In genomic region chrX:117147249-117147648, GRCh38 we compare ENCODE assay signal across 38 cellular contexts.
"Had no signal": no experiment of that assay in that cellular context is flagged by ENCODE, and none has a peak within 500 bp of the region (broad histone marks: within the 10 kb centered on the region; RNA-seq: fewer than 3 reads in every experiment).

No MANE protein-coding gene starts in this region.

- H3K4me3 ChIP-seq: adrenal gland, ascending aorta, body of pancreas, breast epithelium, cardiac muscle cell had no signal

- H3K4me1 Mint-ChIP-seq: activated naive CD4-positive, alpha-beta T cell treated with anti-CD3 and anti-CD28 coated beads, Interleukin-2, amount 10 ng/mL, durations not matched to agents 7 days and 5 days; activated naive CD4-positive, alpha-beta T cell treated with anti-CD3 and anti-CD28 coated beads, Interleukin-2, amount 50 U/mL, for 24 hours; activated naive CD8-positive, alpha-beta T cell treated with anti-CD3 and anti-CD28 coated beads for 36 hours; activated naive CD8-positive, alpha-beta T cell treated with anti-CD3 and anti-CD28 coated beads, Interleukin-2, amount 10 ng/mL, durations not matched to agents 7 days and 5 days; activated naive CD8-positive, alpha-beta T cell treated with anti-CD3 and anti-CD28 coated beads, Interleukin-2, amount 50 U/mL, for 24 hours; activated T-helper 17 cell treated with anti-CD3 and anti-CD28 coated beads, Interleukin-2, amount 50 U/mL, for 72 hours; brain; central memory CD8-positive, alpha-beta T cell had no signal

- H3K27ac Mint-ChIP-seq: activated naive CD4-positive, alpha-beta T cell treated with anti-CD3 and anti-CD28 coated beads for 36 hours; activated naive CD4-positive, alpha-beta T cell treated with anti-CD3 and anti-CD28 coated beads, Interleukin-2, amount 10 ng/mL, durations not matched to agents 7 days and 5 days; activated naive CD4-positive, alpha-beta T cell treated with anti-CD3 and anti-CD28 coated beads, Interleukin-2, amount 50 U/mL, for 24 hours; activated naive CD4-positive, alpha-beta T cell treated with anti-CD3 and anti-CD28 coated beads, Interleukin-2, amount 50 U/mL, for 72 hours; activated naive CD8-positive, alpha-beta T cell; activated naive CD8-positive, alpha-beta T cell treated with anti-CD3 and anti-CD28 coated beads for 36 hours; activated naive CD8-positive, alpha-beta T cell treated with anti-CD3 and anti-CD28 coated beads, Interleukin-2, amount 10 ng/mL, durations not matched to agents 7 days and 5 days; activated naive CD8-positive, alpha-beta T cell treated with anti-CD3 and anti-CD28 coated beads, Interleukin-2, amount 50 U/mL, for 24 hours; activated T-cell treated with anti-CD3 and anti-CD28 coated beads, Interleukin-2, amount 50 U/mL, for 24 hours; activated T-cell treated with anti-CD3 and anti-CD28 coated beads, Interleukin-2, amount 50 U/mL, for 72 hours; activated T-helper 1 cell treated with anti-CD3 and anti-CD28 coated beads, Interleukin-12 subunit alpha, Interleukin-12 subunit beta, Interleukin-2, Interleukin-4 antibody, amounts not matched to agents 30 ng/mL and 10 ng/mL and 1 ng/mL, durations not matched to agents 14 hours and 24 hours and 36 hours; activated T-helper 17 cell treated with anti-CD3 and anti-CD28 coated beads, Interleukin-2, amount 50 U/mL, for 72 hours; activated T-helper 2 cell treated with anti-CD3 and anti-CD28 coated beads, Interferon-gamma antibody, Interleukin-2, Interleukin-4, amounts not matched to agents 10 μg/mL and 5 μg/mL and 100 μg/mL, durations not matched to agents 14 hours and 24 hours and 36 hours; brain had no signal

- H3K4me3 Mint-ChIP-seq: activated naive CD4-positive, alpha-beta T cell treated with anti-CD3 and anti-CD28 coated beads for 36 hours; activated naive CD4-positive, alpha-beta T cell treated with anti-CD3 and anti-CD28 coated beads, Interleukin-2, amount 10 ng/mL, durations not matched to agents 7 days and 5 days; activated naive CD4-positive, alpha-beta T cell treated with anti-CD3 and anti-CD28 coated beads, Interleukin-2, amount 50 U/mL, for 24 hours; activated naive CD8-positive, alpha-beta T cell; activated naive CD8-positive, alpha-beta T cell treated with anti-CD3 and anti-CD28 coated beads for 36 hours; activated naive CD8-positive, alpha-beta T cell treated with anti-CD3 and anti-CD28 coated beads, Interleukin-2, amount 10 ng/mL, durations not matched to agents 7 days and 5 days; activated naive CD8-positive, alpha-beta T cell treated with anti-CD3 and anti-CD28 coated beads, Interleukin-2, amount 50 U/mL, for 24 hours; activated T-cell treated with anti-CD3 and anti-CD28 coated beads, Interleukin-2, amount 50 U/mL, for 24 hours; activated T-cell treated with anti-CD3 and anti-CD28 coated beads, Interleukin-2, amount 50 U/mL, for 4 hours; activated T-cell treated with anti-CD3 and anti-CD28 coated beads, Interleukin-2, amount 50 U/mL, for 72 hours; activated T-helper 1 cell treated with anti-CD3 and anti-CD28 coated beads, Interleukin-12 subunit alpha, Interleukin-12 subunit beta, Interleukin-2, Interleukin-4 antibody, amounts not matched to agents 30 ng/mL and 10 ng/mL and 1 ng/mL, durations not matched to agents 14 hours and 24 hours and 36 hours; activated T-helper 17 cell treated with anti-CD3 and anti-CD28 coated beads, Interleukin-2, amount 50 U/mL, for 72 hours; brain; central memory CD8-positive, alpha-beta T cell had no signal

- DNase-seq: activated effector memory CD4-positive, alpha-beta T cell treated with anti-CD3 and anti-CD28 coated beads, Interleukin-2, amount 50 U/mL, for 16 hours; activated effector memory CD4-positive, alpha-beta T cell treated with Interleukin-2 at 50 U/mL for 16 hours; activated gamma-delta T cell; activated gamma-delta T cell treated with Interleukin-2 at 50 U/mL for 16 hours; activated naive CD4-positive, alpha-beta T cell; activated naive CD4-positive, alpha-beta T cell treated with anti-CD3 and anti-CD28 coated beads for 36 hours; activated naive CD4-positive, alpha-beta T cell treated with anti-CD3 and anti-CD28 coated beads, Interleukin-2, amount 10 ng/mL, durations not matched to agents 7 days and 5 days; activated naive CD4-positive, alpha-beta T cell treated with anti-CD3 and anti-CD28 coated beads, Interleukin-2, amount 50 U/mL, for 16 hours; activated naive CD4-positive, alpha-beta T cell treated with Interleukin-2 at 50 U/mL for 16 hours; activated naive CD8-positive, alpha-beta T cell treated with anti-CD3 and anti-CD28 coated beads for 36 hours; activated naive CD8-positive, alpha-beta T cell treated with anti-CD3 and anti-CD28 coated beads, Interleukin-2, amount 10 ng/mL, durations not matched to agents 7 days and 5 days; activated naive CD8-positive, alpha-beta T cell treated with anti-CD3 and anti-CD28 coated beads, Interleukin-2, amount 50 U/mL, for 24 hours; activated T-cell treated with anti-CD3 and anti-CD28 coated beads, Interleukin-2, amount 50 U/mL, for 24 hours; activated T-cell treated with anti-CD3 and anti-CD28 coated beads, Interleukin-2, amount 50 U/mL, for 4 hours; activated T-cell treated with anti-CD3 and anti-CD28 coated beads, Interleukin-2, amount 50 U/mL, for 48 hours; activated T-cell treated with anti-CD3 and anti-CD28 coated beads, Interleukin-2, amount 50 U/mL, for 72 hours; adrenal gland; amniotic stem cell; amygdala; anterior cingulate cortex; aorta; body of pancreas; brain microvascular endothelial cell; central memory CD4-positive, alpha-beta T cell; cerebellar nuclear complex had no signal

- H3K36me3 ChIP-seq: adrenal gland, ascending aorta, brain microvascular endothelial cell, breast epithelium, cardiac muscle cell had no signal

- H3K4me1 ChIP-seq: adrenal gland, ascending aorta, body of pancreas, breast epithelium had no signal

- H3K9me3 Mint-ChIP-seq: activated naive CD4-positive, alpha-beta T cell treated with anti-CD3 and anti-CD28 coated beads, Interleukin-2, amount 10 ng/mL, durations not matched to agents 7 days and 5 days; activated naive CD4-positive, alpha-beta T cell treated with anti-CD3 and anti-CD28 coated beads, Interleukin-2, amount 50 U/mL, for 24 hours; activated naive CD8-positive, alpha-beta T cell treated with anti-CD3 and anti-CD28 coated beads for 36 hours; activated naive CD8-positive, alpha-beta T cell treated with anti-CD3 and anti-CD28 coated beads, Interleukin-2, amount 10 ng/mL, durations not matched to agents 7 days and 5 days; activated naive CD8-positive, alpha-beta T cell treated with anti-CD3 and anti-CD28 coated beads, Interleukin-2, amount 50 U/mL, for 24 hours; activated T-cell treated with anti-CD3 and anti-CD28 coated beads, Interleukin-2, amount 50 U/mL, for 4 hours; activated T-cell treated with anti-CD3 and anti-CD28 coated beads, Interleukin-2, amount 50 U/mL, for 72 hours; activated T-helper 1 cell treated with anti-CD3 and anti-CD28 coated beads, Interleukin-12 subunit alpha, Interleukin-12 subunit beta, Interleukin-2, Interleukin-4 antibody, amounts not matched to agents 30 ng/mL and 10 ng/mL and 1 ng/mL, durations not matched to agents 14 hours and 24 hours and 36 hours; activated T-helper 17 cell treated with anti-CD3 and anti-CD28 coated beads, Interleukin-2, amount 50 U/mL, for 72 hours had no signal

- FAIRE-seq: astrocyte, bronchial epithelial cell had no signal

- H3K9me3 ChIP-seq: adrenal gland, ascending aorta, body of pancreas had no signal

- ATAC-seq: activated naive CD4-positive, alpha-beta T cell treated with anti-CD3 and anti-CD28 coated beads, Interleukin-2, amount 50 U/mL, for 72 hours; activated naive CD8-positive, alpha-beta T cell treated with anti-CD3 and anti-CD28 coated beads, Interleukin-2, amount 50 U/mL, for 24 hours; activated T-cell treated with anti-CD3 and anti-CD28 coated beads, Interleukin-2, amount 50 U/mL, for 4 hours; activated T-cell treated with anti-CD3 and anti-CD28 coated beads, Interleukin-2, amount 50 U/mL, for 72 hours; activated T-helper 17 cell treated with anti-CD3 and anti-CD28 coated beads, Interleukin-2, amount 50 U/mL, for 72 hours; body of pancreas had no signal

- H3K27me3 Mint-ChIP-seq: activated naive CD4-positive, alpha-beta T cell treated with anti-CD3 and anti-CD28 coated beads, Interleukin-2, amount 10 ng/mL, durations not matched to agents 7 days and 5 days; activated naive CD4-positive, alpha-beta T cell treated with anti-CD3 and anti-CD28 coated beads, Interleukin-2, amount 50 U/mL, for 24 hours; activated naive CD8-positive, alpha-beta T cell; activated naive CD8-positive, alpha-beta T cell treated with anti-CD3 and anti-CD28 coated beads for 36 hours; activated naive CD8-positive, alpha-beta T cell treated with anti-CD3 and anti-CD28 coated beads, Interleukin-2, amount 10 ng/mL, durations not matched to agents 7 days and 5 days; activated naive CD8-positive, alpha-beta T cell treated with anti-CD3 and anti-CD28 coated beads, Interleukin-2, amount 50 U/mL, for 24 hours; activated T-helper 17 cell treated with anti-CD3 and anti-CD28 coated beads, Interleukin-2, amount 50 U/mL, for 72 hours; brain; central memory CD8-positive, alpha-beta T cell had no signal

- H3K36me3 Mint-ChIP-seq: activated naive CD4-positive, alpha-beta T cell treated with anti-CD3 and anti-CD28 coated beads, Interleukin-2, amount 10 ng/mL, durations not matched to agents 7 days and 5 days; activated naive CD4-positive, alpha-beta T cell treated with anti-CD3 and anti-CD28 coated beads, Interleukin-2, amount 50 U/mL, for 24 hours; activated naive CD4-positive, alpha-beta T cell treated with anti-CD3 and anti-CD28 coated beads, Interleukin-2, amount 50 U/mL, for 72 hours; activated naive CD8-positive, alpha-beta T cell; activated naive CD8-positive, alpha-beta T cell treated with anti-CD3 and anti-CD28 coated beads for 36 hours; activated naive CD8-positive, alpha-beta T cell treated with anti-CD3 and anti-CD28 coated beads, Interleukin-2, amount 10 ng/mL, durations not matched to agents 7 days and 5 days; brain had no signal

- H3K27ac ChIP-seq: adrenal gland, ascending aorta, body of pancreas, brain microvascular endothelial cell, breast epithelium, cardiac muscle cell had no signal

- H3K27me3 ChIP-seq: ascending aorta, body of pancreas, brain microvascular endothelial cell, breast epithelium, cardiac muscle cell had no signal
